Comparison of ENCODE assay signal across 9 cellular contexts in genomic region chr11:73047773-73048371, GRCh38.
DNase-seq lines count a peak whose midpoint lies in the region; ATAC-seq and TF ChIP-seq lines count a peak whose summit lies in the region.
"Had no signal": no experiment of that assay in that cellular context is flagged by ENCODE, and none has a peak within 500 bp of the region (broad histone marks: within the 10 kb centered on the region; RNA-seq: fewer than 3 reads in every experiment).

No MANE protein-coding gene starts in this region.

- H3K27ac Mint-ChIP-seq in IgD-negative memory B cell: peak overlapping the region; percentile 71 to 93 (median 88)

- no peak for TF ChIP-seq CTCF in dorsolateral prefrontal cortex (IDR thresholded peaks at IDR 0.05 in 54 of 56, conservative IDR thresholded peaks at IDR 0.05 in 2 of 56; ENCODE audit: low read depth in 1 of 56, partially characterized antibody in 56 of 56)

- DNase-seq in DMS53 treated with DMSO at 0.1 percent for 48 hours (lab: John Stamatoyannopoulos, UW; ENCODE audit: unreplicated experiment) (peak; percentile 80), dorsolateral prefrontal cortex (no peak), NCI-H345 treated with DMSO at 0.1 percent for 48 hours (lab: John Stamatoyannopoulos, UW; ENCODE audit: unreplicated experiment) (no peak), AML-193 (lab: John Stamatoyannopoulos, UW) (no peak), kidney glomerular epithelial cell (lab: John Stamatoyannopoulos, UW) (no peak)
- DNase-seq in activated CD4-positive, alpha-beta T cell treated with anti-CD3 and anti-CD28 coated beads for 4 hours: no peak

- ATAC-seq in GM21360 (IDR thresholded peaks at IDR 0.05; ENCODE audit: unreplicated experiment): peak; percentile 67
- ATAC-seq: HCT116 had no signal

- H3K27me3 ChIP-seq in dorsolateral prefrontal cortex: no peaks in the 10 kb centered on the region

- H3K4me1 Mint-ChIP-seq in IgD-negative memory B cell: peaks cover 43 to 48% (median 46%) of the 10 kb centered on the region in 3 donors

- intact Hi-C loops in dorsolateral prefrontal cortex (cut with DNase I): no loop called here

- no peaks in the 10 kb centered on the region for H3K27me3 Mint-ChIP-seq in IgD-negative memory B cell

- H3K4me3 Mint-ChIP-seq in IgD-negative memory B cell: peak overlapping the region; percentile 4 to 76 (median 50)

- peaks cover 3% of the 10 kb centered on the region for H3K36me3 Mint-ChIP-seq in IgD-negative memory B cell

- H3K4me3 ChIP-seq in dorsolateral prefrontal cortex: no peak overlapping the region

- H3K27ac ChIP-seq in dorsolateral prefrontal cortex: peak overlapping the region in 40 of 59 donors; percentile 0 to 76 (median 26)

- no peaks in the 10 kb centered on the region for H3K9me3 Mint-ChIP-seq in IgD-negative memory B cell
